Comparison of ENCODE assay signal across 1 cellular context in genomic region chr1:213067366-213067765, GRCh38.
TF ChIP-seq lines count a peak whose summit lies in the region.

No MANE protein-coding gene starts in this region.

TF ChIP-seq in K562, 482 proteins besides CTCF, POLR2A, EP300 and RAD21:
- no peak for TF ChIP-seq ZNF212 (CRISPR knock-in tag; IDR thresholded peaks at IDR 0.05)
- no peak for TF ChIP-seq TSC22D4 (tag; IDR thresholded peaks at IDR 0.05)
- TF ChIP-seq TOE1 (IDR thresholded peaks at IDR 0.05; ENCODE audit: borderline replicate concordance) = no peak
- TF ChIP-seq TOE1 (CRISPR knock-in tag; IDR thresholded peaks at IDR 0.05; ENCODE audit: borderline replicate concordance, low read depth) = no peak
- no peak for TF ChIP-seq ZNF197 (CRISPR knock-in tag; IDR thresholded peaks at IDR 0.05; ENCODE audit: low read depth)
- TF ChIP-seq CTCFL (IDR thresholded peaks at IDR 0.05; ENCODE audit: borderline replicate concordance, insufficient read depth, low read depth, low read length, poor library complexity, severe bottlenecking) = no peak
- TF ChIP-seq ZNF274 (IDR thresholded peaks at IDR 0.05; ENCODE audit: borderline replicate concordance, low read depth, low read length) = no peak
- no peak for TF ChIP-seq CREM (IDR thresholded peaks at IDR 0.05; ENCODE audit: low read depth)
